12 cellular contexts compared by ENCODE assay signal in the genomic region with DNA sequence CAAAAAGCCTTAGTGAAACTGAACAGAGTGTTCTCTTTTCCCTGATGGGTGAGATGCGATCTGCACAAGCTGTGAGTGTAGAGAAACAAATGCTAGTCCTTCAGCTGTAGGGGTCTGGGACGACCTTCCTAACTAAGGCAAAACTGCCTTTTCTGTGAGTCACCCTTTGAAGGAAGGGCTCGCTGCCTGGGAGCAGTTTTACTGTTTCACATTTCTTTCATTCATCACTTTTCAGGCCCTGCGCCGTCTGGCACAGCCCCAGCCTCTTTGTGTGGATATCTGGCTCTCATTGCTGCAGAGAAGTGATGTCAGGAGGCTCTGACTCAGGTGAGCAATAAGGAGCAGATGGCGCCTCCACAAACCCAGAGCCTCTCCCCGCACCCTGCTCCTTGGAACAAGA. TPM values are rescaled to one million over a fixed set of nuclear protein-coding genes. Genes with fewer than 3 reads are reported as not detected.
DNase-seq lines count a peak whose midpoint lies in the region; ATAC-seq and TF ChIP-seq lines count a peak whose summit lies in the region.
"Had no signal": no experiment of that assay in that cellular context is flagged by ENCODE, and none has a peak within 500 bp of the region (broad histone marks: within the 10 kb centered on the region; RNA-seq: fewer than 3 reads in every experiment).

No MANE protein-coding gene starts in this region.

- no peak overlapping the region for H3K27ac ChIP-seq in foreskin keratinocyte

- no peak overlapping the region for H3K4me3 ChIP-seq in skeletal muscle cell (ENCODE audit: low read depth, low read length)

- peak; percentile 50 for ATAC-seq in foreskin keratinocyte
- ATAC-seq in GM19397 (IDR thresholded peaks at IDR 0.05; ENCODE audit: unreplicated experiment), result no peak
- no peak for ATAC-seq in GM18858 (IDR thresholded peaks at IDR 0.05; ENCODE audit: unreplicated experiment)
- ATAC-seq: activated T-helper 17 cell treated with anti-CD3 and anti-CD28 coated beads, Interleukin-2, amount 50 U/mL, for 72 hours; naive thymus-derived CD8-positive, alpha-beta T cell had no signal

- DNase-seq in ELR (ENCODE audit: low read depth) (peak; percentile 95), T1000 (lab: John Stamatoyannopoulos, UW) (peak; percentile 74), foreskin keratinocyte (peak in 1 of 2 donors; percentile 59), skeletal muscle cell (ENCODE audit: low read depth) (peak; percentile 99), NCI-H187 (lab: John Stamatoyannopoulos, UW) (no peak), NCI-H524 (lab: John Stamatoyannopoulos, UW) (no peak)
- DNase-seq: naive thymus-derived CD8-positive, alpha-beta T cell; NCI-H345 had no signal

- no peak for TF ChIP-seq CTCF in foreskin keratinocyte (conservative IDR thresholded peaks at IDR 0.05)

- no peaks in the 10 kb centered on the region for H3K27me3 ChIP-seq in foreskin keratinocyte

- H3K4me1 ChIP-seq in foreskin keratinocyte, result no peaks in the 10 kb centered on the region

RNA-seq across cellular contexts. Expression of gene HS3ST3A1, which starts 57.4 kb away (rescaled TPM):
- total RNA-seq in foreskin keratinocyte, result 0.14 and 0.28 TPM in 2 replicates
- polyA plus RNA-seq in foreskin keratinocyte, result not detected in 2 replicates
- total RNA-seq: endothelial cell of umbilical vein; naive thymus-derived CD8-positive, alpha-beta T cell had no signal
- polyA plus RNA-seq: endothelial cell of umbilical vein had no signal

Comparison
In these comparisons a context has a peak if more than half of its experiments do, and no peak if none do; other contexts are left out.
1. DNase-seq: peak in ELR (single experiment), T1000 (single experiment) and skeletal muscle cell (single experiment); none in NCI-H187 (0 of 2) and NCI-H524 (0 of 2).